In the genomic region with DNA sequence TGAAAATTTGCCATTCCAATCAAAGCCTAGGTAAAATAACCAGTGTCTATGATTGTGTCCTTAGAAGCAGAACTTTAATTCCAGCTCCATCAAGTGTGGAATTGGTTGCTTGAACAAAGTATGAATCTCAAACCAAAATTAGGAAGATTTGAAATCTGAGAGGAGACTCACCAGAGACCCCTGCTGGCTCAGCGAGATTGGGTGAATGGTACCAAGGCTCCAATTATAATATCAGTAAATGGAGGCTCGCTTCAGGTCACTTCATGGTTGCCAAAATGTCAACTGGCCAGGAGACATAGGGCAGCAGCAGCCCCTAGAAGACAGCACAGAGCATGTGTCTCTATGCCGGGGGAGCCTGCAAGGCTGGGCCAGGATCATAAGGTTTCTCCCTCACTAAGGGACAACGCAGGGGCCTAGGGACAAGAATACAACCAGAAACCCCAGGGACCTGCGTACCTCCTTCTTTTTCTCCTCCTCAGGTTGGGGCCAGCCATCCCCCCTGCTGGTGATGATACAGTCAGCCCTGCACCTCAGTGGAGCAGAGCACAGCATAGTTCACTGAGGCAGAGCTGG, we compare ENCODE assay signal across 8 cellular contexts. TPM values are rescaled to one million over a fixed set of nuclear protein-coding genes. Genes with fewer than 3 reads are reported as not detected.
DNase-seq lines count a peak whose midpoint lies in the region; ATAC-seq and TF ChIP-seq lines count a peak whose summit lies in the region.

No MANE protein-coding gene starts in this region.

- CTCF ChIA-PET in Caco-2 (lab: Charles Lee): interaction anchor here (2.3 kb wide), 1 partner anchor 74 kb away, joined by 9 read pairs; no protein-coding TSS in a partner anchor

- no peak overlapping the region for H3K4me3 ChIP-seq in Caco-2 (ENCODE audit: low read depth, low read length)
- H3K4me3 ChIP-seq in mesendoderm (ENCODE audit: low read length): no peak overlapping the region

- peak; percentile 34 to 41 for DNase-seq in Caco-2
- peak; percentile 24 for DNase-seq in M059J (ENCODE audit: low read depth)
- DNase-seq in amniotic epithelial cell (ENCODE audit: low read depth): peak; percentile 13
- peak; percentile 3 for DNase-seq in mesendoderm
- DNase-seq in DMS79 (lab: John Stamatoyannopoulos, UW): no peak
- DNase-seq in activated CD8-positive, alpha-beta memory T cell treated with anti-CD3 and anti-CD28 coated beads for 24 hours: no peak

- no TSS peak for BruUV-seq in Caco-2 (replicated peaks; lab: Mats Ljungman, UMichigan)

- ATAC-seq in GM18519 (IDR thresholded peaks at IDR 0.05; ENCODE audit: low FRiP score, unreplicated experiment) (no peak), HG03097 (IDR thresholded peaks at IDR 0.05; ENCODE audit: low FRiP score, unreplicated experiment) (no peak)

- peak; percentile 62 to 65 for TF ChIP-seq CTCF in Caco-2 (IDR thresholded peaks at IDR 0.05; ENCODE audit: insufficient read depth in 1 of 2, low read depth in 1 of 2, low read length in 1 of 2, severe bottlenecking in 1 of 2, unreplicated experiment in 1 of 2)

- H3K27me3 Mint-ChIP-seq in Caco-2 (ENCODE audit: insufficient read depth, unreplicated experiment): no peaks in the 10 kb centered on the region

- H2BK15ac ChIP-seq in mesendoderm (replicated peaks; ENCODE audit: low read depth): no peak overlapping the region

- no peaks in the 10 kb centered on the region for H3K9me3 ChIP-seq in Caco-2

- no peaks in the 10 kb centered on the region for H3K79me2 ChIP-seq in mesendoderm (ENCODE audit: control insufficient read depth, insufficient read depth, low read length)

- H3K27ac ChIP-seq in mesendoderm (ENCODE audit: low read depth, low read length): no peak overlapping the region

- no peak overlapping the region for H2BK120ac ChIP-seq in mesendoderm (ENCODE audit: low read depth, low read length)

- H3K27me3 ChIP-seq in Caco-2 (replicated peaks; ENCODE audit: control insufficient read depth, insufficient read depth, low read length) (no peaks in the 10 kb centered on the region), mesendoderm (ENCODE audit: insufficient read depth, low read length, poor library complexity) (no peaks in the 10 kb centered on the region)

- no peak overlapping the region for H3K4ac ChIP-seq in mesendoderm (ENCODE audit: low read depth, low read length)

- no peak overlapping the region for H3K27ac Mint-ChIP-seq in Caco-2 (ENCODE audit: unreplicated experiment)

- H3K23ac ChIP-seq in mesendoderm (ENCODE audit: low read length): no peak overlapping the region

- H3K36me3 ChIP-seq in Caco-2 (ENCODE audit: control insufficient read depth, insufficient read depth, low read length) (no peaks in the 10 kb centered on the region), mesendoderm (ENCODE audit: control insufficient read depth, insufficient read depth, low read length) (no peaks in the 10 kb centered on the region)

- no peak overlapping the region for H3K9ac ChIP-seq in mesendoderm (ENCODE audit: low read length)

- H2AK5ac ChIP-seq in mesendoderm (ENCODE audit: low read length): no peak overlapping the region

- no peak overlapping the region for H3K18ac ChIP-seq in mesendoderm (ENCODE audit: low read length)

- no peak overlapping the region for H4K8ac ChIP-seq in mesendoderm (ENCODE audit: low read depth, low read length)

- intact Hi-C loops in Caco-2 (cut with micrococcal nuclease; ENCODE audit: unreplicated experiment): loop anchor here (1.0 kb wide), 1 partner anchor 74 kb away; no protein-coding TSS in a partner anchor

- no peaks in the 10 kb centered on the region for H3K9me3 Mint-ChIP-seq in Caco-2 (ENCODE audit: unreplicated experiment)

- no peaks in the 10 kb centered on the region for H3K79me1 ChIP-seq in mesendoderm (ENCODE audit: low read length)

- H3K56ac ChIP-seq in mesendoderm (ENCODE audit: low read length): no peak overlapping the region

- H3K4me2 ChIP-seq in mesendoderm (ENCODE audit: low read length): no peak overlapping the region

- no peak overlapping the region for H3K4me3 Mint-ChIP-seq in Caco-2 (ENCODE audit: unreplicated experiment)

- no peaks in the 10 kb centered on the region for H3K4me1 ChIP-seq in Caco-2
- H3K4me1 ChIP-seq in mesendoderm (ENCODE audit: control insufficient read depth, low read depth, low read length): no peaks in the 10 kb centered on the region

- H3K4me1 Mint-ChIP-seq in Caco-2 (ENCODE audit: low read depth, unreplicated experiment): no peaks in the 10 kb centered on the region

- no peak overlapping the region for H2BK5ac ChIP-seq in mesendoderm (ENCODE audit: low read length)

- no peak overlapping the region for H4K5ac ChIP-seq in mesendoderm (ENCODE audit: low read length)

- peaks cover 69% of the 10 kb centered on the region for H3K36me3 Mint-ChIP-seq in Caco-2 (ENCODE audit: insufficient read depth, unreplicated experiment)

- POLR2A ChIA-PET in Caco-2 (lab: Charles Lee): no interaction called here

- no CpG with 5 or more reads among the region's 5 CpGs for WGBS in mesendoderm (ENCODE audit: extremely low coverage, insufficient coverage, low lambda C conversion rate)

RNA-seq across cellular contexts. Expression of gene RBL1, which starts 14.0 kb away (rescaled TPM):
- 35.9 and 37.0 TPM in 2 replicates for total RNA-seq in Caco-2 (2022)
- 24.6 and 26.8 TPM in 2 replicates for total RNA-seq in M059J (2014; rRNA removed; shearing (Covaris generic))
- polyA plus RNA-seq in mesendoderm (2013, experiment 1 of 2): 6.7 TPM
- 6.5 TPM for polyA plus RNA-seq in mesendoderm (2013, experiment 2 of 2)

Comparison
In these comparisons a context has a peak if more than half of its experiments do, and no peak if none do; other contexts are left out.
1. DNase-seq: peak in Caco-2 (2 of 2), M059J (single experiment), amniotic epithelial cell (single experiment) and mesendoderm (single experiment); none in DMS79 (single experiment) and activated CD8-positive, alpha-beta memory T cell treated with anti-CD3 and anti-CD28 coated beads for 24 hours (single experiment).